ENCODE assay signal across 8 cellular contexts in the genomic region with DNA sequence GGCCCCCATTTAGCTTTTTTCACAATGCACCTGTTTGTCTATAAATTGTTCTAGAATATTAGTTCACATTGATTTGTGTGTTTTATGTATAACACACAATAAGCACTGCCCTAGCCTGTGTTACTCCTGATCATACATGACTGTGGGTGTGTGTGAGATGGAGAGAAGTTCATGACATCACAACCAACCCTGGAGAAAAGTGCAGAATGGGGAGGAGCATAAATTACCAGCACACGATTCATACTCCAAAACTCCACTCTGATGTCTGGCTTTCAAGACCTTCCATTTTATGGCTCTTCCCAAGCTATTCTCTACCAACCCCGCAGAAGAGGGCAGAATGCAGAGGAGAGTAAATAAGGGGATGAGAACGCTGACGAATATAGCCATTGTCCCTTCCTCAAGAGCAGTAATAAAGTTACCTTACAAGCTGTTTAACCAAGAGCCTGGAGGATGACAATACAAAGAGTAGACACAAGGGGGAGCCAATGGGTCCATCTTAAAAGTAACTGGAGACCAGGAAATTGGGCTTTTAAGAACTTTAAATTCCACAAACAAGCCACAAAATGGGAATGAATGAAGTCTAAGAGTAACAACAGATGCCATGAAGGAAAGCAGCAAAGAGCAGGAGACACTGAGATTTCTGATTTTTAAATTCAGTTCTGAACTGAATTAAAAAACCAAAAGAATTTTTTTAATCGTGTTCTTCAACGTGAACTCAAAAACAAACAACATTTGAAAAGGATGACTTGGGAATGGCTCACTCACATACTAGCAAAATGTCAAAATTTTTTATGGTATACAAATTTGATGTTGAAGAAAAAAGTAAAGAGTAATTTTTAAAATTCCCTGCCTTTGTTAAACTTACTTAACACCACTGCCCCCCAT.
DNase-seq lines count a peak whose midpoint lies in the region; ATAC-seq and TF ChIP-seq lines count a peak whose summit lies in the region.

No MANE protein-coding gene starts in this region.

- H3K27ac ChIP-seq in Karpas-422 (ENCODE audit: low read length) (no peak overlapping the region), SJCRH30 (no peak overlapping the region), neural progenitor cell (no peak overlapping the region), aorta (ENCODE audit: low read depth in 1 of 2, low read length in 2 of 2) (no peak overlapping the region)

- TF ChIP-seq CTCF in AG09309 (IDR thresholded peaks at IDR 0.05; ENCODE audit: control insufficient read depth, insufficient read depth, low read depth, low read length, missing control alignments) (peak; percentile 66), neural progenitor cell (IDR thresholded peaks at IDR 0.05) (peak; percentile 79)

- H3K9me3 Mint-ChIP-seq in neural progenitor cell: no peaks in the 10 kb centered on the region

- H3K4me2 ChIP-seq in Karpas-422 (ENCODE audit: low read depth, low read length, poor library complexity, severe bottlenecking): no peak overlapping the region
- H3K4me2 ChIP-seq in neural progenitor cell: no peak overlapping the region

- H3K79me2 ChIP-seq in Karpas-422 (ENCODE audit: low read length): no peaks in the 10 kb centered on the region
- H3K79me2 ChIP-seq in neural progenitor cell (ENCODE audit: low read depth): peaks cover 85% of the 10 kb centered on the region

- H3K27ac Mint-ChIP-seq in neural progenitor cell: no peak overlapping the region

- ATAC-seq in aorta (ENCODE audit: low FRiP score): no peak
- no peak for ATAC-seq in HG03139 (IDR thresholded peaks at IDR 0.05; ENCODE audit: unreplicated experiment)

- H3K27me3 ChIP-seq in Karpas-422 (ENCODE audit: low read length): no peaks in the 10 kb centered on the region
- H3K27me3 ChIP-seq in SJCRH30: no peaks in the 10 kb centered on the region
- no peaks in the 10 kb centered on the region for H3K27me3 ChIP-seq in neural progenitor cell
- no peaks in the 10 kb centered on the region for H3K27me3 ChIP-seq in aorta (ENCODE audit: control insufficient read depth in 1 of 2, insufficient read depth in 2 of 2, low read length in 1 of 2)

- intact Hi-C loops in aorta (cut with DNase I): no loop called here

- H3K4me3 ChIP-seq in AG09309 (ENCODE audit: control insufficient read depth, low read depth, low read length) (no peak overlapping the region), Karpas-422 (ENCODE audit: low read length) (no peak overlapping the region), SJCRH30 (no peak overlapping the region), neural progenitor cell (no peak overlapping the region), aorta (ENCODE audit: low read length in 2 of 2) (no peak overlapping the region)

- H3K4me1 ChIP-seq in Karpas-422 (ENCODE audit: low read length): no peaks in the 10 kb centered on the region
- peaks cover 3% of the 10 kb centered on the region; the same call in 1 of the 2 replicates for H3K4me1 ChIP-seq in SJCRH30
- H3K4me1 ChIP-seq in neural progenitor cell: peaks cover 26% of the 10 kb centered on the region
- H3K4me1 ChIP-seq in aorta (ENCODE audit: control insufficient read depth in 1 of 2, insufficient read depth in 2 of 2, low read length in 2 of 2): no peaks in the 10 kb centered on the region

- H4K20me1 ChIP-seq in Karpas-422 (ENCODE audit: insufficient read depth, low read depth, low read length): no peaks in the 10 kb centered on the region
- peaks cover 25% of the 10 kb centered on the region for H4K20me1 ChIP-seq in neural progenitor cell (ENCODE audit: low read depth)

- H3K9me2 ChIP-seq in Karpas-422 (replicated peaks; ENCODE audit: insufficient read depth, low read length): no peaks in the 10 kb centered on the region

- H2AFZ ChIP-seq in Karpas-422 (ENCODE audit: low read length) (no peak overlapping the region), neural progenitor cell (replicated peaks) (no peak overlapping the region)

- H3K9ac ChIP-seq in Karpas-422 (ENCODE audit: low read length) (no peak overlapping the region), neural progenitor cell (no peak overlapping the region)

- H3F3A ChIP-seq in neural progenitor cell (ENCODE audit: low read depth): peaks cover 7% of the 10 kb centered on the region

- peaks cover 48% of the 10 kb centered on the region for H3K4me1 Mint-ChIP-seq in neural progenitor cell

- H3K9me3 ChIP-seq in Karpas-422 (ENCODE audit: low read length): no peaks in the 10 kb centered on the region
- H3K9me3 ChIP-seq in SJCRH30 (replicated peaks): no peaks in the 10 kb centered on the region
- H3K9me3 ChIP-seq in neural progenitor cell (ENCODE audit: low read depth): no peaks in the 10 kb centered on the region
- no peaks in the 10 kb centered on the region for H3K9me3 ChIP-seq in aorta (ENCODE audit: control insufficient read depth, low read length)

- H3K36me3 Mint-ChIP-seq in neural progenitor cell: no peaks in the 10 kb centered on the region

- no peak for TF ChIP-seq POLR2A in erythroblast (IDR thresholded peaks at IDR 0.05; ENCODE audit: low read length)

- no peak overlapping the region for H3K4me3 Mint-ChIP-seq in neural progenitor cell

- DNase-seq in AG09309 (ENCODE audit: low read depth) (peak; percentile 45), GM04503 (ENCODE audit: low read depth) (peak; percentile 34), Karpas-422 (peak; percentile 78), SJCRH30 (peak; percentile 35 to 81), erythroblast (lab: John Stamatoyannopoulos, UW) (peak; percentile 52 to 70), neural progenitor cell (ENCODE audit: low spot score) (peak; percentile 72), aorta (no peak)

- H3K27me3 Mint-ChIP-seq in neural progenitor cell (ENCODE audit: insufficient read depth, low read depth): no peaks in the 10 kb centered on the region

- 42 to 43% methylated on average over 6 of the region's 6 CpGs for WGBS in aorta, 2 donors

- H3K36me3 ChIP-seq in Karpas-422 (ENCODE audit: insufficient read depth, low read length) (no peaks in the 10 kb centered on the region), SJCRH30 (no peaks in the 10 kb centered on the region), neural progenitor cell (no peaks in the 10 kb centered on the region), aorta (ENCODE audit: control insufficient read depth in 1 of 2, insufficient read depth in 2 of 2, low read length in 1 of 2) (no peaks in the 10 kb centered on the region)

Comparison
In these comparisons a context has a peak if more than half of its experiments do, and no peak if none do; other contexts are left out.
1. DNase-seq: peak in AG09309 (single experiment), GM04503 (single experiment), Karpas-422 (single experiment), SJCRH30 (2 of 2), erythroblast (2 of 2) and neural progenitor cell (single experiment); none in aorta (0 of 2).